20 cellular contexts compared by ENCODE assay signal in the genomic region with DNA sequence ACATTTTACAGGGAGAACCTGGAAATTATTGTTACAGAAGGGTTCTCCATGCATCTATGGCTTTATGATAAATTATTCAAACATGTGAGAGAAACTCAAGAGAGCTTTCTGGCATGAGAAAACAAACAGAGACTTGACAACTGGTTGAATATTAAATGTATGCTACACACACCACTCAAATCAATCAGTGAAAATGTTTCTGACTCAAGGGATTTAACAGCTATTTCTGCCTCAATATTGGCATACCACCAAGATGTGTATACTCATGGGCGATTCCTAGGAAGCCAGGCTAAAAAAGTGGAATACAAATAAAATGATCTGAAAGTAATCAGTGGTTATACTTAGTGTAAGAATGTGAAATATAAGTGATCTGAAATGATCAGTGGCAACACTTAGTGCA. TPM values are rescaled to one million over a fixed set of nuclear protein-coding genes. Genes with fewer than 3 reads are reported as not detected.
"Had no signal": no experiment of that assay in that cellular context is flagged by ENCODE, and none has a peak within 500 bp of the region (broad histone marks: within the 10 kb centered on the region; RNA-seq: fewer than 3 reads in every experiment).

No MANE protein-coding gene starts in this region.

- DNase-seq: effector memory CD4-positive, alpha-beta T cell; foreskin fibroblast; kidney; mesendoderm; naive thymus-derived CD4-positive, alpha-beta T cell; nephron progenitor cell; posterior cingulate gyrus; right cardiac atrium; stimulated activated CD4-positive, alpha-beta T cell treated with anti-CD3 and anti-CD28 coated beads, Interleukin-2, amount 100 ng/mL, for 48 hours; stimulated activated naive CD4-positive, alpha-beta T cell treated with Interleukin-2 at 50 U/mL for 16 hours; trophoblast cell had no signal

RNA-seq across cellular contexts. Expression of a gene that starts 15.8 kb away (rescaled TPM):
- total RNA-seq: esophagus muscularis mucosa; hepatocyte; kidney; liver; lung microvascular endothelial cell; naive thymus-derived CD4-positive, alpha-beta T cell; osteoblast; pulmonary artery endothelial cell; right cardiac atrium; smooth muscle cell; urinary bladder had no signal
- polyA plus RNA-seq: hepatocyte; liver; naive thymus-derived CD4-positive, alpha-beta T cell; right cardiac atrium; smooth muscle cell; thymus; urinary bladder had no signal

RNA-seq across cellular contexts. Expression of a gene that starts 16.8 kb away (rescaled TPM):
- total RNA-seq: esophagus muscularis mucosa; hepatocyte; kidney; liver; lung microvascular endothelial cell; naive thymus-derived CD4-positive, alpha-beta T cell; osteoblast; pulmonary artery endothelial cell; right cardiac atrium; smooth muscle cell; urinary bladder had no signal
- polyA plus RNA-seq: hepatocyte; liver; naive thymus-derived CD4-positive, alpha-beta T cell; right cardiac atrium; smooth muscle cell; thymus; urinary bladder had no signal

RNA-seq across cellular contexts. Expression of a gene that starts 37.7 kb away (rescaled TPM):
- total RNA-seq: esophagus muscularis mucosa; hepatocyte; kidney; liver; lung microvascular endothelial cell; naive thymus-derived CD4-positive, alpha-beta T cell; osteoblast; pulmonary artery endothelial cell; right cardiac atrium; smooth muscle cell; urinary bladder had no signal
- polyA plus RNA-seq: hepatocyte; liver; naive thymus-derived CD4-positive, alpha-beta T cell; right cardiac atrium; smooth muscle cell; urinary bladder had no signal

RNA-seq across cellular contexts. Expression of a gene that starts 44.7 kb away (rescaled TPM):
- total RNA-seq: esophagus muscularis mucosa; hepatocyte; kidney; liver; lung microvascular endothelial cell; naive thymus-derived CD4-positive, alpha-beta T cell; osteoblast; pulmonary artery endothelial cell; right cardiac atrium; smooth muscle cell; urinary bladder had no signal
- polyA plus RNA-seq: hepatocyte; liver; naive thymus-derived CD4-positive, alpha-beta T cell; right cardiac atrium; smooth muscle cell; thymus; urinary bladder had no signal

RNA-seq across cellular contexts. Expression of a gene that starts 53.3 kb away (rescaled TPM):
- total RNA-seq: esophagus muscularis mucosa; hepatocyte; kidney; liver; lung microvascular endothelial cell; naive thymus-derived CD4-positive, alpha-beta T cell; osteoblast; pulmonary artery endothelial cell; right cardiac atrium; smooth muscle cell; urinary bladder had no signal
- polyA plus RNA-seq: hepatocyte; liver; naive thymus-derived CD4-positive, alpha-beta T cell; right cardiac atrium; smooth muscle cell; urinary bladder had no signal
